10 cellular contexts compared by ENCODE assay signal in the genomic region with DNA sequence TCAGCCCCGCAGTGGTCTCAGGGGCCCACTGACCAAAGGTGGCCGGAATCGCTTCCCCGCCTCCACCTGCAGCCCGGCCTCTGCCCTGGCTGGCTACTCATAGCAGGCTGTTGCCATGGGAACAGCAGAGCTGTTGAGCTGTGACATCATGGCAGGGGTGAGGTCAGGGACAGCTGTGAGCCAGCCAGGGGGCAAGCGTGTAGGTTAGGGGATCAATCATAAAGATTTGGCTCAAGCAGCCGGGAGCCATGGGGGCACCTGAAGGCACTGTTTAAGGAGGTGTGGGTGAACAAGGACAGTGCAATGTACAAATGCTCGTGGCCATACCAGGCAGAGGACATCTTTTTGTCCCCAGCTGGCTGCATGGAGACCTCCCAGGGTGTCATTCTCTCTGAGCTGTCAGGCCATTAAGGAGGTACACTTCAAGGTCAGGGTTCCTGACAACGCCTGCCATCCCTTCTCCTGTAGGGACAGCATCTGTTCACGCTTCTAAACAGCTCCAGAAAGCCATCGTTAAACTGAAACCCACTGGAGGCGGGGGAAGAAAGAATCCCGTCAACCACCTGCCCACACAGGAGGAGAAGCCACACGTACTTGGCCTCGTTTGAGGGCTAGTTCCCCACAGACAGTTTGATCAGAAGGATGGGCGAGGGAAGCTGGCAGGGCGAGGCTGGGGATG. TPM values are rescaled to one million over a fixed set of nuclear protein-coding genes. Genes with fewer than 3 reads are reported as not detected.
DNase-seq lines count a peak whose midpoint lies in the region; ATAC-seq and TF ChIP-seq lines count a peak whose summit lies in the region.
"Had no signal": no experiment of that assay in that cellular context is flagged by ENCODE, and none has a peak within 500 bp of the region (broad histone marks: within the 10 kb centered on the region; RNA-seq: fewer than 3 reads in every experiment).

TSS of gene CEP295NL (minus strand) at position 101 of the 679 bp plus-strand sequence. CDS start 1,373 bp downstream, outside the sequence.

- TF ChIP-seq EP300 in SK-N-SH (IDR thresholded peaks at IDR 0.05; ENCODE audit: borderline replicate concordance in 1 of 2, low read depth in 1 of 2, low read length in 1 of 2), result no peak
- TF ChIP-seq EP300 in gastroesophageal sphincter (IDR thresholded peaks at IDR 0.05), result no peak

- peaks cover 12% of the 10 kb centered on the region for H3K4me1 Mint-ChIP-seq in activated CD8-positive, alpha-beta memory T cell treated with anti-CD3 and anti-CD28 coated beads, Interleukin-2, amount 10 ng/mL, durations not matched to agents 7 days and 5 days
- H3K4me1 Mint-ChIP-seq in stimulated activated naive B cell treated with anti-CD40 and anti-IgM and Interleukin-4, amounts not matched to agents 10 μg/mL and 1 μg/mL and 100 μg/mL, for 72 hours, result peaks cover 9 to 19% of the 10 kb centered on the region in 2 donors

- TF ChIP-seq RAD21 in SK-N-SH (IDR thresholded peaks at IDR 0.05; ENCODE audit: low read length), result no peak

- H3K4me3 Mint-ChIP-seq in activated CD8-positive, alpha-beta memory T cell treated with anti-CD3 and anti-CD28 coated beads, Interleukin-2, amount 10 ng/mL, durations not matched to agents 7 days and 5 days, result no peak within 1 kb of the TSS
- no peak within 1 kb of the TSS for H3K4me3 Mint-ChIP-seq in stimulated activated naive B cell treated with anti-CD40 and anti-IgM and Interleukin-4, amounts not matched to agents 10 μg/mL and 1 μg/mL and 100 μg/mL, for 72 hours

- peaks cover 15 to 25% of the 10 kb centered on the region in 2 experiments for H3K36me3 ChIP-seq in SK-N-SH (replicated peaks in 1 of 2; ENCODE audit: control insufficient read depth in 1 of 2, insufficient read depth in 2 of 2, low read length in 1 of 2)
- H3K36me3 ChIP-seq in gastroesophageal sphincter, result peaks cover 0 to 35% of the 10 kb centered on the region in 2 donors
- peaks cover 67% of the 10 kb centered on the region for H3K36me3 ChIP-seq in MG63

- no peak for TF ChIP-seq POLR2A in gastroesophageal sphincter (IDR thresholded peaks at IDR 0.05)

- H3K27me3 ChIP-seq in SK-N-SH (ENCODE audit: insufficient read depth) (no peaks in the 10 kb centered on the region), gastroesophageal sphincter (no peaks in the 10 kb centered on the region), MG63 (no peaks in the 10 kb centered on the region)

- H3F3A ChIP-seq in SK-N-SH (replicated peaks; ENCODE audit: insufficient read depth), result peaks cover 6% of the 10 kb centered on the region

- H4K20me1 ChIP-seq in SK-N-SH (ENCODE audit: insufficient read depth), result peaks cover 100% of the 10 kb centered on the region

- H3K4me3 ChIP-seq in SK-N-SH (ENCODE audit: low read depth in 2 of 2, low read length in 1 of 2) (no peak within 1 kb of the TSS), gastroesophageal sphincter (no peak within 1 kb of the TSS), MG63 (no peak within 1 kb of the TSS)
- H3K4me3 ChIP-seq: thoracic aorta had no signal

- no peaks in the 10 kb centered on the region for H3K9me2 ChIP-seq in SK-N-SH

- peak; percentile 67 for ATAC-seq in activated CD8-positive, alpha-beta memory T cell treated with anti-CD3 and anti-CD28 coated beads, Interleukin-2, amount 10 ng/mL, durations not matched to agents 7 days and 5 days
- ATAC-seq in gastroesophageal sphincter, result peak; percentile 43
- peak; percentile 34 to 66 for ATAC-seq in stimulated activated naive B cell treated with anti-CD40 and anti-IgM and Interleukin-4, amounts not matched to agents 10 μg/mL and 1 μg/mL and 100 μg/mL, for 72 hours (replicated peaks)
- ATAC-seq in GM21786 (IDR thresholded peaks at IDR 0.05; ENCODE audit: unreplicated experiment), result no peak
- ATAC-seq in GM18870 (IDR thresholded peaks at IDR 0.05; ENCODE audit: unreplicated experiment), result no peak

- H3K9ac ChIP-seq in SK-N-SH, result no peak within 1 kb of the TSS

- TF ChIP-seq CTCF in SK-N-SH (IDR thresholded peaks at IDR 0.05) (no peak), gastroesophageal sphincter (IDR thresholded peaks at IDR 0.05) (no peak)

- H3K4me1 ChIP-seq in SK-N-SH (ENCODE audit: control insufficient read depth in 1 of 2, insufficient read depth in 2 of 2, low read depth in 1 of 2, low read length in 1 of 2) (peaks cover 0 to 21% of the 10 kb centered on the region in 2 experiments; a peak in 1 of 4 replicates), gastroesophageal sphincter (peaks cover 0 to 97% (median 30%) of the 10 kb centered on the region in 3 donors)

- H3K9me3 ChIP-seq in SK-N-SH, result no peaks in the 10 kb centered on the region
- H3K9me3 ChIP-seq in gastroesophageal sphincter, result no peaks in the 10 kb centered on the region
- H3K9me3 ChIP-seq in MG63, result no peaks in the 10 kb centered on the region
- H3K9me3 ChIP-seq: thoracic aorta had no signal

- no peak within 1 kb of the TSS for H2AFZ ChIP-seq in SK-N-SH (ENCODE audit: low read depth)

- DNase-seq in activated CD8-positive, alpha-beta memory T cell treated with anti-CD3 and anti-CD28 coated beads, Interleukin-2, amount 10 ng/mL, durations not matched to agents 7 days and 5 days, result no peak
- DNase-seq in activated CD8-positive, alpha-beta memory T cell treated with anti-CD3 and anti-CD28 coated beads for 24 hours, result no peak
- DNase-seq in SK-N-SH (peak; percentile 78), MG63 (no peak)
- no peak for DNase-seq in stimulated activated naive B cell treated with anti-CD40 and anti-IgM and Interleukin-4, amounts not matched to agents 10 μg/mL and 1 μg/mL and 100 μg/mL, for 72 hours

- no peak within 1 kb of the TSS for H3K27ac Mint-ChIP-seq in activated CD8-positive, alpha-beta memory T cell treated with anti-CD3 and anti-CD28 coated beads, Interleukin-2, amount 10 ng/mL, durations not matched to agents 7 days and 5 days
- peak within 1 kb of the TSS; percentile 67 for H3K27ac Mint-ChIP-seq in stimulated activated naive B cell treated with anti-CD40 and anti-IgM and Interleukin-4, amounts not matched to agents 10 μg/mL and 1 μg/mL and 100 μg/mL, for 72 hours

- POLR2A ChIA-PET in SK-N-SH (lab: Yijun Ruan, JAX), result interaction anchor here (1.1 kb wide), 1 partner anchor 19 kb away, joined by 3 read pairs; no protein-coding TSS in a partner anchor

- no peaks in the 10 kb centered on the region for H3K36me3 Mint-ChIP-seq in activated CD8-positive, alpha-beta memory T cell treated with anti-CD3 and anti-CD28 coated beads, Interleukin-2, amount 10 ng/mL, durations not matched to agents 7 days and 5 days
- H3K36me3 Mint-ChIP-seq in stimulated activated naive B cell treated with anti-CD40 and anti-IgM and Interleukin-4, amounts not matched to agents 10 μg/mL and 1 μg/mL and 100 μg/mL, for 72 hours, result no peaks in the 10 kb centered on the region

- peaks cover 100% of the 10 kb centered on the region for H3K79me2 ChIP-seq in SK-N-SH (ENCODE audit: insufficient read depth)

- H3K27ac ChIP-seq in SK-N-SH (ENCODE audit: low read depth in 2 of 2, low read length in 1 of 2), result no peak within 1 kb of the TSS; a peak in 1 of 4 replicates
- peak within 1 kb of the TSS in 3 of 4 donors; percentile 15 to 48 (median 25) for H3K27ac ChIP-seq in gastroesophageal sphincter
- H3K27ac ChIP-seq: C4-2B, thoracic aorta had no signal

- H3K27me3 Mint-ChIP-seq in activated CD8-positive, alpha-beta memory T cell treated with anti-CD3 and anti-CD28 coated beads, Interleukin-2, amount 10 ng/mL, durations not matched to agents 7 days and 5 days, result peaks cover 5% of the 10 kb centered on the region
- no peaks in the 10 kb centered on the region for H3K27me3 Mint-ChIP-seq in stimulated activated naive B cell treated with anti-CD40 and anti-IgM and Interleukin-4, amounts not matched to agents 10 μg/mL and 1 μg/mL and 100 μg/mL, for 72 hours

- CTCF ChIA-PET in activated CD8-positive, alpha-beta memory T cell treated with anti-CD3 and anti-CD28 coated beads, Interleukin-2, amount 10 ng/mL, durations not matched to agents 7 days and 5 days (lab: Charles Lee), result interaction anchor here (1.0 to 2.0 kb wide), 2 partner anchors 37 to 58 kb away, joined by 3 to 7 read pairs; no protein-coding TSS in a partner anchor
- CTCF ChIA-PET in SK-N-SH (lab: Yijun Ruan, JAX), result interaction anchor here (0.6 to 2.3 kb wide), 8 partner anchors 8 to 69 kb away, joined by 3 to 11 read pairs (median 4); no protein-coding TSS in a partner anchor

- H3K4me2 ChIP-seq in SK-N-SH, result no peak within 1 kb of the TSS

- 89% methylated on average over 17 of the region's 17 CpGs for WGBS in SK-N-SH (ENCODE audit: low lambda C conversion rate)
- WGBS in gastroesophageal sphincter (ENCODE audit: low coverage in 1 of 2), 2 donors, result 30 to 48% methylated on average over 2 to 4 of the region's 17 CpGs

- H3K9me3 Mint-ChIP-seq in activated CD8-positive, alpha-beta memory T cell treated with anti-CD3 and anti-CD28 coated beads, Interleukin-2, amount 10 ng/mL, durations not matched to agents 7 days and 5 days (ENCODE audit: low read depth), result no peaks in the 10 kb centered on the region
- no peaks in the 10 kb centered on the region for H3K9me3 Mint-ChIP-seq in stimulated activated naive B cell treated with anti-CD40 and anti-IgM and Interleukin-4, amounts not matched to agents 10 μg/mL and 1 μg/mL and 100 μg/mL, for 72 hours

TF ChIP-seq in SK-N-SH, 30 proteins besides CTCF, POLR2A, EP300 and RAD21:
- 0 out of 2 replicates have a peak, but pooled peaks have one; percentile 37 for TF ChIP-seq RFX5 (IDR thresholded peaks at IDR 0.05; ENCODE audit: low read length)
- TF ChIP-seq, protein P1, sequence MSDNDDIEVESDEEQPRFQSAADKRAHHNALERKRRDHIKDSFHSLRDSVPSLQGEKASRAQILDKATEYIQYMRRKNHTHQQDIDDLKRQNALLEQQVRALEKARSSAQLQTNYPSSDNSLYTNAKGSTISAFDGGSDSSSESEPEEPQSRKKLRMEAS (IDR thresholded peaks at IDR 0.05; ENCODE audit: low read depth), result no peak

RNA-seq across cellular contexts. Expression of gene CEP295NL, which starts in this region (rescaled TPM):
- under 1 TPM in 1 of 2 experiments, not detected in 1; 0.29 TPM for total RNA-seq in activated CD8-positive, alpha-beta memory T cell treated with anti-CD3 and anti-CD28 coated beads, Interleukin-2, amount 10 ng/mL, durations not matched to agents 7 days and 5 days
- polyA plus RNA-seq in SK-N-SH (2012; rRNA removed), result 0.31 and 0.35 TPM in 2 replicates
- polyA plus RNA-seq in SK-N-SH (2012; cell fraction: cytosol; rRNA removed), result 0.17 and 0.21 TPM in 2 replicates
- polyA plus RNA-seq in SK-N-SH (2012; cell fraction: nucleus; rRNA removed), result 0.68 and 0.97 TPM in 2 replicates
- total RNA-seq in gastroesophageal sphincter, result 1 to 10 TPM; 1.6 to 9.0 (median 3.8) TPM
- 0.67 TPM in 1 of 2 replicates, not detected in the other for total RNA-seq in MG63 (2014; rRNA removed; shearing (Covaris generic); ENCODE audit: low replicate concordance)

Comparison
In these comparisons a context has a peak if more than half of its experiments do, and no peak if none do; other contexts are left out.
1. Peak in ATAC-seq in activated CD8-positive, alpha-beta memory T cell treated with anti-CD3 and anti-CD28 coated beads, Interleukin-2, amount 10 ng/mL, durations not matched to agents 7 days and 5 days; RNA of the gene not detected or under 1 TPM.
2. Peak in DNase-seq in SK-N-SH; RNA of the gene not detected or under 1 TPM.
3. ATAC-seq: peak in gastroesophageal sphincter (single experiment) and stimulated activated naive B cell treated with anti-CD40 and anti-IgM and Interleukin-4, amounts not matched to agents 10 μg/mL and 1 μg/mL and 100 μg/mL, for 72 hours (2 of 2); none in GM21786 (single experiment) and GM18870 (single experiment).
4. H3K27ac ChIP-seq: peak in gastroesophageal sphincter (3 of 4); none in SK-N-SH (0 of 2).